28 cellular contexts compared by ENCODE assay signal in the genomic region with DNA sequence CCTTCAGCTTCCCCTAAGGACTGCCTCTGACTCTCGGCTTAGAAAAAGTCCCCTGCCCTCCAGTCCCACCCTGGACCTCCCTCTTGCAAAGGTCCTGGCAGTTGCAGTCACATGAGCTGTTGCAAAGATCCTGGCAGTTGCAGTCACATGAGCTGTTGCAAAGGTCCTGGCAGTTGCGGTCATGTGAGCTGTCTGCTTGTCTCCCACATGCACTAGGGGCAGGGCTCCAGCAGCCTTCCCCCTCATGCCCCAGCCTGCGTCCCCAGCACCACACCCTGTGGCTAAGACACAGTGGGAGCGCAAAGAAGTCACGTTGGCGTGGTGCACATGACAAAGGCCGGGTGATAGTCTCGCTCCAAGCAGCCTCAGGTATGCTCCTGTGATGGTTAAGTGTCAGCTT.
"Had no signal": no experiment of that assay in that cellular context is flagged by ENCODE, and none has a peak within 500 bp of the region (broad histone marks: within the 10 kb centered on the region; RNA-seq: fewer than 3 reads in every experiment).

No MANE protein-coding gene starts in this region.

- H3K36me3 Mint-ChIP-seq: activated naive CD8-positive, alpha-beta T cell; brain had no signal

- H3K4me1 Mint-ChIP-seq: activated T-helper 17 cell treated with anti-CD3 and anti-CD28 coated beads, Interleukin-2, amount 50 U/mL, for 72 hours had no signal

- DNase-seq: activated CD4-positive, alpha-beta T cell treated with anti-CD3 and anti-CD28 coated beads for 4 hours; activated CD4-positive, alpha-beta T cell treated with anti-CD3 and anti-CD28 coated beads, Interleukin-2, amount 50 U/mL, for 4 hours; activated CD8-positive, alpha-beta T cell treated with anti-CD3 and anti-CD28 coated beads, Interleukin-2, amount 10 ng/mL, durations not matched to agents 7 days and 5 days; activated gamma-delta T cell; activated naive CD4-positive, alpha-beta T cell treated with anti-CD3 and anti-CD28 coated beads for 36 hours; activated T-cell treated with anti-CD3 and anti-CD28 coated beads, Interleukin-2, amount 50 U/mL, for 4 hours; amygdala; Karpas-422; MM.1S; NCI-H1105; NCI-H1436 treated with DMSO at 0.1 percent for 48 hours; NCI-H187; NCI-H2081; NCI-H510A treated with DMSO at 0.1 percent for 48 hours; NCI-H69; NK-92 treated with Interleukin-12 subunit alpha and Interleukin-12 subunit beta, amount 100 ng/mL, for 24 hours; OCI-M1; Right ventricle myocardium superior; RPMI8226; SJCRH30; SK-N-SH; T-helper 1 cell; WERI-Rb-1 had no signal

- H3K36me3 ChIP-seq: SJCRH30, WERI-Rb-1 had no signal

- H3K27ac ChIP-seq: SJCRH30, WERI-Rb-1 had no signal

- H3K9ac ChIP-seq: SK-N-SH had no signal

- FAIRE-seq: astrocyte had no signal

- H3K9me3 Mint-ChIP-seq: activated naive CD4-positive, alpha-beta T cell treated with anti-CD3 and anti-CD28 coated beads for 36 hours; activated T-cell treated with anti-CD3 and anti-CD28 coated beads, Interleukin-2, amount 50 U/mL, for 4 hours; activated T-helper 17 cell treated with anti-CD3 and anti-CD28 coated beads, Interleukin-2, amount 50 U/mL, for 72 hours had no signal

- ATAC-seq: activated CD4-positive, CD25-positive, alpha-beta regulatory T cell treated with anti-CD3 and anti-CD28 coated beads, Interleukin-2, amount 50 U/mL, for 24 hours; activated CD8-positive, alpha-beta T cell treated with anti-CD3 and anti-CD28 coated beads, Interleukin-2, amount 10 ng/mL, durations not matched to agents 7 days and 5 days; activated T-cell treated with anti-CD3 and anti-CD28 coated beads, Interleukin-2, amount 50 U/mL, for 4 hours; activated T-helper 17 cell treated with anti-CD3 and anti-CD28 coated beads, Interleukin-2, amount 50 U/mL, for 72 hours had no signal

- H3K4me1 ChIP-seq: SJCRH30 had no signal

- H3K9me3 ChIP-seq: SJCRH30, SK-N-SH had no signal

- H3K27me3 Mint-ChIP-seq: activated naive CD8-positive, alpha-beta T cell; activated T-helper 17 cell treated with anti-CD3 and anti-CD28 coated beads, Interleukin-2, amount 50 U/mL, for 72 hours; brain had no signal

- H3K4me3 Mint-ChIP-seq: activated CD8-positive, alpha-beta T cell treated with anti-CD3 and anti-CD28 coated beads, Interleukin-2, amount 10 ng/mL, durations not matched to agents 7 days and 5 days; activated naive CD4-positive, alpha-beta T cell treated with anti-CD3 and anti-CD28 coated beads for 36 hours; activated naive CD8-positive, alpha-beta T cell; activated T-cell treated with anti-CD3 and anti-CD28 coated beads, Interleukin-2, amount 50 U/mL, for 4 hours; activated T-helper 17 cell treated with anti-CD3 and anti-CD28 coated beads, Interleukin-2, amount 50 U/mL, for 72 hours; brain had no signal

- H3K27ac Mint-ChIP-seq: activated CD8-positive, alpha-beta T cell treated with anti-CD3 and anti-CD28 coated beads, Interleukin-2, amount 10 ng/mL, durations not matched to agents 7 days and 5 days; activated naive CD4-positive, alpha-beta T cell treated with anti-CD3 and anti-CD28 coated beads for 36 hours; activated naive CD8-positive, alpha-beta T cell; activated T-helper 17 cell treated with anti-CD3 and anti-CD28 coated beads, Interleukin-2, amount 50 U/mL, for 72 hours had no signal

- H3K27me3 ChIP-seq: SJCRH30 had no signal

- H3K4me2 ChIP-seq: SK-N-SH had no signal

- H3K4me3 ChIP-seq: SJCRH30 had no signal
